ENCODE assay signal across 10 cellular contexts in the genomic region with DNA sequence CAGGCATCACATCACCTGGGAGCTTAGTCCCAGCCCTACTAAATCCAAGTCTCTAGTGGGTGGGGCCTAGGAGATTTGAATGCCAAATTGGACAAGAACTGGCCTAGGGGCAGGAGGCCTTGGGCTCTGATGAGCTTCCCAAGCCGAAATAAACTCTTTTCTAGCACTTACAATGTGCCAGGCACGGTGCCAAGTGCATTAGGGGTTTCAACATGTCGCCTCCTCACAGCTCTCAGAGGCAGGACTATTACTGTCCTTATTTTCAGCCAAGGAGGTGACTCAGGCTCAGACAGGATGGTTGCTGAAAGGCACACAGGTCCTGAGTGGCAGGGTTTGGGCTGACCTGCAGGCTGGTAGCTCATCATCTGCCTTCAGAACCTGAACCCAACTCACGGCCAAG. TPM values are rescaled to one million over a fixed set of nuclear protein-coding genes. Genes with fewer than 3 reads are reported as not detected.
DNase-seq lines count a peak whose midpoint lies in the region; ATAC-seq and TF ChIP-seq lines count a peak whose summit lies in the region.
"Had no signal": no experiment of that assay in that cellular context is flagged by ENCODE, and none has a peak within 500 bp of the region (broad histone marks: within the 10 kb centered on the region; RNA-seq: fewer than 3 reads in every experiment).

No MANE protein-coding gene starts in this region.

- TF ChIP-seq POLR2A in Peyer's patch (IDR thresholded peaks at IDR 0.05): no peak

- H3K4me3 ChIP-seq in ACC112 (ENCODE audit: low read depth, low read length) (no peak overlapping the region), MG63 (no peak overlapping the region), epithelial cell of esophagus (ENCODE audit: low read length) (no peak overlapping the region), Peyer's patch (no peak overlapping the region)

- no peaks in the 10 kb centered on the region for H3K9me3 ChIP-seq in MG63
- peaks cover 0 to 6% (median 0%) of the 10 kb centered on the region in 4 donors for H3K9me3 ChIP-seq in Peyer's patch

- no peak overlapping the region for H3K27ac ChIP-seq in ACC112 (ENCODE audit: low read depth, low read length)
- H3K27ac ChIP-seq in Peyer's patch: peak overlapping the region in 2 of 4 donors; percentile 25 to 88

- DNase-seq in MG63 (peak; percentile 52), epithelial cell of esophagus (ENCODE audit: low read depth) (peak; percentile 65), omental fat pad (ENCODE audit: low spot score) (peak; percentile 68), NCI-H1436 (lab: John Stamatoyannopoulos, UW) (no peak), NCI-H187 treated with DMSO at 0.1 percent for 48 hours (lab: John Stamatoyannopoulos, UW) (no peak), Peyer's patch (no peak)
- DNase-seq in stimulated activated CD4-positive, alpha-beta T cell treated with anti-CD3 and anti-CD28 coated beads, Interleukin-12 subunit alpha, Interleukin-12 subunit beta, amount 100 ng/mL, for 4 hours: no peak

- TF ChIP-seq CTCF in epithelial cell of esophagus (IDR thresholded peaks at IDR 0.05; ENCODE audit: insufficient read depth, low read depth, low read length, missing control alignments): no peak
- TF ChIP-seq CTCF in omental fat pad (IDR thresholded peaks at IDR 0.05): no peak
- no peak for TF ChIP-seq CTCF in Peyer's patch (IDR thresholded peaks at IDR 0.05)

- H3K27me3 ChIP-seq in ACC112 (ENCODE audit: insufficient read depth, low read length) (no peaks in the 10 kb centered on the region), MG63 (no peaks in the 10 kb centered on the region), Peyer's patch (no peaks in the 10 kb centered on the region)

- ATAC-seq in omental fat pad (ENCODE audit: low FRiP score): no peak

- peak overlapping the region; percentile 1 for H2AFZ ChIP-seq in ACC112 (ENCODE audit: low read length, unreplicated experiment)

- H3K79me2 ChIP-seq in ACC112 (ENCODE audit: control insufficient read depth, insufficient read depth, low read length, unreplicated experiment): no peaks in the 10 kb centered on the region

- H3K36me3 ChIP-seq in ACC112 (ENCODE audit: insufficient read depth, low read length) (no peaks in the 10 kb centered on the region), MG63 (no peaks in the 10 kb centered on the region), Peyer's patch (no peaks in the 10 kb centered on the region)

- H3K4me1 ChIP-seq in ACC112 (ENCODE audit: control insufficient read depth, insufficient read depth, low read length, unreplicated experiment) (peaks cover 68% of the 10 kb centered on the region), Peyer's patch (peaks cover 0 to 13% (median 0%) of the 10 kb centered on the region in 4 donors)

RNA-seq across cellular contexts. Expression of gene CPA1, which starts 9.2 kb away (rescaled TPM):
- total RNA-seq in MG63 (2014; rRNA removed; shearing (Covaris generic); ENCODE audit: low replicate concordance): not detected in 2 replicates
- total RNA-seq in omental fat pad: 1 to 10 TPM in 3 of 4 donors, not detected in 1; 2.0 to 4.5 (median 2.3) TPM
- total RNA-seq in Peyer's patch: not detected
- total RNA-seq: endothelial cell of umbilical vein, OCI-LY7 had no signal

RNA-seq across cellular contexts. Expression of gene CPA5, which starts 26.4 kb away (rescaled TPM):
- 0.13 TPM in 1 of 2 replicates, not detected in the other for total RNA-seq in MG63 (2014; rRNA removed; shearing (Covaris generic); ENCODE audit: low replicate concordance)
- total RNA-seq in omental fat pad (not detected), Peyer's patch (not detected)
- total RNA-seq: endothelial cell of umbilical vein, OCI-LY7 had no signal

Comparison
In these comparisons a context has a peak if more than half of its experiments do, and no peak if none do; other contexts are left out.
1. DNase-seq: peak in MG63 (single experiment), epithelial cell of esophagus (single experiment) and omental fat pad (single experiment); none in stimulated activated CD4-positive, alpha-beta T cell treated with anti-CD3 and anti-CD28 coated beads, Interleukin-12 subunit alpha, Interleukin-12 subunit beta, amount 100 ng/mL, for 4 hours (single experiment), NCI-H1436 (single experiment), NCI-H187 treated with DMSO at 0.1 percent for 48 hours (single experiment) and Peyer's patch (0 of 3).